9 cellular contexts compared by ENCODE assay signal in the genomic region with DNA sequence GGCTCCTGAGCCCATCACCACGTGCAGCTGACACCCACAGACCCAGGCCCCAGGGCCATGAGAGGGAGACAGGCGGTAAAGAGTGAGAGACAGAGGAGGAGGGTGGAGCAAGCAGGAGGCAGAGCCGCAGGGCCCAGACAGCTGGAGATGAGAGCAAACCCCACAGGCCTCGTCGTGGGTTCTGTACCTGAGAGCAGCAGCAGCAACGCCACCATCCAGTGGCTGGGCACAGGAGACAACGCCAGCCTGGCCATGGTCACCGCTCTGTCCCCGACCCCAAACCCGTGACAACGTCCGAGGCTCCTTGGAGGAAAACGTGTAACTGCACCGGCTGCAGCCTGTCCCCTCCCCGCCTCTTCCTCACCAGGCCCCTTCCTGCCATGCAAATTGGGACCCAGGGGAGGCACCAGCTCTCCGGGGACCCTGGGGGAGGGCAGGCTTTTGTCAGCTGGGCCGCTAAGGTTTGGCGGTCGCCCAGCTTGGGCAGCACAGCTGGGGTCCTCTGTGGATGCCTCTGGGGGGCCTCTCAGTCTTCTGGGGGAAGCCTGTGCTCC. TPM values are rescaled to one million over a fixed set of nuclear protein-coding genes. Genes with fewer than 3 reads are reported as not detected.
DNase-seq lines count a peak whose midpoint lies in the region; ATAC-seq, FAIRE-seq and TF ChIP-seq lines count a peak whose summit lies in the region.
"Had no signal": no experiment of that assay in that cellular context is flagged by ENCODE, and none has a peak within 500 bp of the region (broad histone marks: within the 10 kb centered on the region; RNA-seq: fewer than 3 reads in every experiment).

Gene CD79B (minus strand): TSS at position 324 of the 554 bp plus-strand sequence. CDS start 70 bp downstream, at position 254.

- ATAC-seq in GM19023 (IDR thresholded peaks at IDR 0.05; ENCODE audit: unreplicated experiment) (peak; percentile 85), HG02884 (IDR thresholded peaks at IDR 0.05; ENCODE audit: unreplicated experiment) (peak; percentile 78)

- no peak for TF ChIP-seq CTCF in kidney (IDR thresholded peaks at IDR 0.05; ENCODE audit: borderline replicate concordance, extremely low read depth, insufficient read depth)
- no peak for TF ChIP-seq CTCF in testis (IDR thresholded peaks at IDR 0.05)

- H3K4me1 ChIP-seq in kidney (ENCODE audit: control insufficient read depth in 1 of 2, insufficient read depth in 1 of 2, low read depth in 1 of 2, low read length in 2 of 2) (peaks cover 0 to 6% of the 10 kb centered on the region in 2 donors), testis (peaks cover 3% of the 10 kb centered on the region)
- H3K4me1 ChIP-seq: SJSA1 had no signal

- peak within 1 kb of the TSS in 1 of 2 donors; percentile 28 for H3K27ac ChIP-seq in kidney (ENCODE audit: low read depth in 2 of 2, low read length in 2 of 2)
- H3K27ac ChIP-seq in testis, result no peak within 1 kb of the TSS
- H3K27ac ChIP-seq: SJSA1 had no signal

- no peaks in the 10 kb centered on the region for H3K27me3 ChIP-seq in testis

- H3K36me3 ChIP-seq in kidney (ENCODE audit: control insufficient read depth in 1 of 2, insufficient read depth in 2 of 2, low read length in 2 of 2), result no peaks in the 10 kb centered on the region
- H3K36me3 ChIP-seq in testis (ENCODE audit: low read depth, missing control alignments), result no peaks in the 10 kb centered on the region
- H3K36me3 ChIP-seq: SJSA1 had no signal

- H3K4me3 ChIP-seq in kidney (ENCODE audit: low read length in 2 of 2) (no peak within 1 kb of the TSS), testis (no peak within 1 kb of the TSS)
- H3K4me3 ChIP-seq: SJSA1 had no signal

- H3K9ac ChIP-seq in kidney (ENCODE audit: low read length in 2 of 2), result no peak within 1 kb of the TSS

- no peak for TF ChIP-seq POLR2A in testis (IDR thresholded peaks at IDR 0.05)

- no peaks in the 10 kb centered on the region for H3K9me3 ChIP-seq in kidney (ENCODE audit: control insufficient read depth in 1 of 2, low read length in 2 of 2)
- no peaks in the 10 kb centered on the region for H3K9me3 ChIP-seq in testis
- H3K9me3 ChIP-seq: SJSA1 had no signal

- FAIRE-seq in kidney (lab: Jason Lieb, UNC), result no peak

- DNase-seq in activated CD4-positive, alpha-beta T cell treated with anti-CD3 and anti-CD28 coated beads for 4 hours, result peak; percentile 22 to 23
- DNase-seq in kidney (peak; percentile 75), testis (no peak), DMS79 treated with DMSO at 0.1 percent for 48 hours (lab: John Stamatoyannopoulos, UW) (no peak), HuH-7.5 (ENCODE audit: low spot score) (no peak), GM03348 (ENCODE audit: low spot score) (no peak)

- WGBS in testis, 2 donors, result 75 to 93% methylated on average over 16 to 19 of the region's 19 CpGs

- intact Hi-C loops in kidney (cut with DNase I) (no loop called here), testis (cut with DNase I; ENCODE audit: low total_unique reads) (no loop called here)

RNA-seq across cellular contexts. Expression of gene CD79B, which starts in this region (rescaled TPM):
- total RNA-seq in kidney (11.4 TPM), testis (under 1 TPM; 0.62 to 0.87 TPM)
- polyA plus RNA-seq in kidney (ENCODE audit: insufficient read depth, low read depth, low replicate concordance) (5.2 TPM), testis (ENCODE audit: insufficient read depth, low read depth, low replicate concordance) (4.3 TPM)
- total RNA-seq: SJSA1 had no signal

Comparison
In these comparisons a context has a peak if more than half of its experiments do, and no peak if none do; other contexts are left out.
1. DNase-seq: peak in activated CD4-positive, alpha-beta T cell treated with anti-CD3 and anti-CD28 coated beads for 4 hours (2 of 2) and kidney (single experiment); none in testis (single experiment), DMS79 treated with DMSO at 0.1 percent for 48 hours (single experiment), HuH-7.5 (single experiment) and GM03348 (single experiment).